In genomic region chr18:35624140-35624539, GRCh38 we compare ENCODE assay signal across 12 cellular contexts. TPM values are rescaled to one million over a fixed set of nuclear protein-coding genes. Genes with fewer than 3 reads are reported as not detected.
DNase-seq lines count a peak whose midpoint lies in the region; ATAC-seq and TF ChIP-seq lines count a peak whose summit lies in the region.
"Had no signal": no experiment of that assay in that cellular context is flagged by ENCODE, and none has a peak within 500 bp of the region (broad histone marks: within the 10 kb centered on the region; RNA-seq: fewer than 3 reads in every experiment).

No MANE protein-coding gene starts in this region.

- no peak overlapping the region for H3K4me3 ChIP-seq in mammary epithelial cell (replicated peaks in 1 of 3; ENCODE audit: insufficient read depth in 1 of 3, low read depth in 2 of 3, low read length in 3 of 3)
- H3K4me3 ChIP-seq in OCI-LY7 (ENCODE audit: low read depth, low read length, poor library complexity, severe bottlenecking): no peak overlapping the region
- no peak overlapping the region for H3K4me3 ChIP-seq in stomach
- no peak overlapping the region for H3K4me3 ChIP-seq in mesendoderm (ENCODE audit: low read length)
- H3K4me3 ChIP-seq: esophagus squamous epithelium had no signal

- H3K27ac Mint-ChIP-seq in MCF 10A (ENCODE audit: low read depth, unreplicated experiment): peak overlapping the region; percentile 19
- H3K27ac Mint-ChIP-seq in stimulated activated naive CD8-positive, alpha-beta T cell treated with anti-CD3 and anti-CD28 coated beads, Interleukin-15, amount 100 ng/mL, for 72 hours: peak overlapping the region; percentile 72 to 77

- no peak overlapping the region for H4K8ac ChIP-seq in mesendoderm (ENCODE audit: low read depth, low read length)

- H2AFZ ChIP-seq in mammary epithelial cell (ENCODE audit: low read depth, low read length): no peak overlapping the region
- H2AFZ ChIP-seq in OCI-LY7 (ENCODE audit: low read length): no peak overlapping the region

- H3K79me1 ChIP-seq in mesendoderm (ENCODE audit: low read length): peaks cover 9% of the 10 kb centered on the region

- in situ Hi-C loops in mammary epithelial cell (cut with MboI; ENCODE audit: low sequenced_read_pairs in 2 of 2): no loop called here

- H3K9ac ChIP-seq in mammary epithelial cell (ENCODE audit: insufficient read depth, low read length): no peak overlapping the region
- no peak overlapping the region for H3K9ac ChIP-seq in mesendoderm (ENCODE audit: low read length)

- no peak for TF ChIP-seq EP300 in stomach (IDR thresholded peaks at IDR 0.05)

- no peak overlapping the region for H2BK5ac ChIP-seq in mesendoderm (ENCODE audit: low read length)

- TF ChIP-seq CTCF in MCF 10A (IDR thresholded peaks at IDR 0.05; ENCODE audit: unreplicated experiment) (no peak), mammary epithelial cell (conservative IDR thresholded peaks at IDR 0.05 in 1 of 2, IDR thresholded peaks at IDR 0.05 in 1 of 2; ENCODE audit: extremely low read depth in 1 of 2, insufficient read depth in 1 of 2, low read depth in 1 of 2, low read length in 2 of 2) (no peak), OCI-LY7 (conservative IDR thresholded peaks at IDR 0.05; ENCODE audit: low read length) (no peak), stomach (IDR thresholded peaks at IDR 0.05) (no peak)

- no peak overlapping the region for H2BK15ac ChIP-seq in mesendoderm (replicated peaks; ENCODE audit: low read depth)

- H3K9me3 Mint-ChIP-seq in MCF 10A (ENCODE audit: unreplicated experiment): peaks cover 29% of the 10 kb centered on the region
- peaks cover 7 to 34% of the 10 kb centered on the region in 2 donors for H3K9me3 Mint-ChIP-seq in stimulated activated naive CD8-positive, alpha-beta T cell treated with anti-CD3 and anti-CD28 coated beads, Interleukin-15, amount 100 ng/mL, for 72 hours

- no peak overlapping the region for H3K4me2 ChIP-seq in mammary epithelial cell (ENCODE audit: insufficient read depth, low read depth, low read length)
- H3K4me2 ChIP-seq in OCI-LY7 (ENCODE audit: low read length): peak overlapping the region; percentile 32; the same call in 1 of the 2 replicates
- no peak overlapping the region for H3K4me2 ChIP-seq in mesendoderm (ENCODE audit: low read length)

- peaks cover 21% of the 10 kb centered on the region for H3K36me3 Mint-ChIP-seq in MCF 10A (ENCODE audit: insufficient read depth, unreplicated experiment)

- TF ChIP-seq POLR2A in stomach (IDR thresholded peaks at IDR 0.05): no peak

- H3K23ac ChIP-seq in mesendoderm (ENCODE audit: low read length): no peak overlapping the region

- DNase-seq in MCF 10A (ENCODE audit: unreplicated experiment) (no peak), mammary epithelial cell (no peak), OCI-LY7 (ENCODE audit: low spot score) (peak; percentile 10), NCI-H1092 (lab: John Stamatoyannopoulos, UW) (no peak), stomach (no peak), mesendoderm (no peak)
- no peak for DNase-seq in stimulated activated naive CD8-positive, alpha-beta T cell treated with anti-CD3 and anti-CD28 coated beads, Interleukin-15, amount 100 ng/mL, for 72 hours
- DNase-seq: esophagus squamous epithelium; left cardiac atrium; NCI-H82; stimulated activated naive CD4-positive, alpha-beta T cell treated with Interleukin-2 at 50 U/mL for 16 hours had no signal

- no peak overlapping the region for H2BK120ac ChIP-seq in mesendoderm (ENCODE audit: low read depth, low read length)

- intact Hi-C loops in MCF 10A (cut with micrococcal nuclease) (no loop called here), mammary epithelial cell (cut with micrococcal nuclease) (no loop called here), OCI-LY7 (cut with micrococcal nuclease; ENCODE audit: unreplicated experiment) (no loop called here), stomach (cut with DNase I; ENCODE audit: low total_unique reads) (no loop called here)

- no TSS peak for BruUV-seq in MCF 10A (replicated peaks; lab: Mats Ljungman, UMichigan)
- BruUV-seq in mammary epithelial cell (replicated peaks; lab: Mats Ljungman, UMichigan): no TSS peak
- no TSS peak for BruUV-seq in OCI-LY7 (replicated peaks; lab: Mats Ljungman, UMichigan)

- WGBS in mammary epithelial cell (ENCODE audit: low coverage, missing lambda C conversion rate): 100% methylated on average over 1 of the region's 1 CpG
- 88 to 97% (median 90%) methylated on average over 1 of the region's 1 CpG for WGBS in stomach, 5 donors
- no CpG with 5 or more reads among the region's 1 CpG for WGBS in mesendoderm (ENCODE audit: extremely low coverage, insufficient coverage, low lambda C conversion rate)

- H4K20me1 ChIP-seq in mammary epithelial cell (ENCODE audit: insufficient read depth, low read length) (no peaks in the 10 kb centered on the region), OCI-LY7 (ENCODE audit: insufficient read depth, low read length) (no peaks in the 10 kb centered on the region)

- no peak overlapping the region for H3K18ac ChIP-seq in mesendoderm (ENCODE audit: low read length)

- no peak overlapping the region for H2AK5ac ChIP-seq in mesendoderm (ENCODE audit: low read length)

- dilution Hi-C loops in mammary epithelial cell (cut with HindIII; ENCODE audit: low sequenced_read_pairs): loop anchor here (25.0 kb wide), 1 partner anchor 387 kb away; the partner anchor contains the start of gene ZNF397

- H3K36me3 ChIP-seq in mammary epithelial cell (ENCODE audit: insufficient read depth, low read length): peaks cover 2% of the 10 kb centered on the region
- H3K36me3 ChIP-seq in OCI-LY7 (ENCODE audit: insufficient read depth, low read length): no peaks in the 10 kb centered on the region
- peaks cover 0 to 12% (median 5%) of the 10 kb centered on the region in 4 donors for H3K36me3 ChIP-seq in stomach
- no peaks in the 10 kb centered on the region for H3K36me3 ChIP-seq in mesendoderm (ENCODE audit: control insufficient read depth, insufficient read depth, low read length)

- ATAC-seq in HG02623 (IDR thresholded peaks at IDR 0.05; ENCODE audit: unreplicated experiment): peak; percentile 93
- peak; percentile 92 for ATAC-seq in stimulated activated naive CD8-positive, alpha-beta T cell treated with anti-CD3 and anti-CD28 coated beads, Interleukin-15, amount 100 ng/mL, for 72 hours
- ATAC-seq: left cardiac atrium had no signal

- H3K27me3 ChIP-seq in mammary epithelial cell (ENCODE audit: insufficient read depth, low read length) (no peaks in the 10 kb centered on the region), stomach (no peaks in the 10 kb centered on the region), mesendoderm (ENCODE audit: insufficient read depth, low read length, poor library complexity) (peaks cover 2% of the 10 kb centered on the region)
- H3K27me3 ChIP-seq: esophagus squamous epithelium had no signal

- H3K4ac ChIP-seq in mesendoderm (ENCODE audit: low read depth, low read length): no peak overlapping the region

- POLR2A ChIA-PET in MCF 10A (lab: Yijun Ruan, JAX): interaction anchor here (1.2 kb wide), 1 partner anchor 41 kb away, joined by 5 read pairs; no protein-coding TSS in a partner anchor
- POLR2A ChIA-PET in OCI-LY7 (lab: Charles Lee): interaction anchor here (0.9 kb wide), 1 partner anchor 16 kb away, joined by 3 read pairs; no protein-coding TSS in a partner anchor

- peaks cover 27% of the 10 kb centered on the region for H3K4me1 Mint-ChIP-seq in MCF 10A (ENCODE audit: insufficient read depth, unreplicated experiment)
- peaks cover 35% of the 10 kb centered on the region for H3K4me1 Mint-ChIP-seq in stimulated activated naive CD8-positive, alpha-beta T cell treated with anti-CD3 and anti-CD28 coated beads, Interleukin-15, amount 100 ng/mL, for 72 hours

- no peaks in the 10 kb centered on the region for H3K9me2 ChIP-seq in OCI-LY7 (ENCODE audit: insufficient read depth, low read length)

- H3K79me2 ChIP-seq in mammary epithelial cell (ENCODE audit: insufficient read depth, low read length) (peaks cover 68% of the 10 kb centered on the region), OCI-LY7 (ENCODE audit: insufficient read depth, low read depth, low read length) (peaks cover 7% of the 10 kb centered on the region; the same call in 1 of the 2 replicates), mesendoderm (ENCODE audit: control insufficient read depth, insufficient read depth, low read length) (peaks cover 5% of the 10 kb centered on the region)

- H3K4me1 ChIP-seq in mammary epithelial cell (ENCODE audit: insufficient read depth, low read length): no peaks in the 10 kb centered on the region
- H3K4me1 ChIP-seq in OCI-LY7 (ENCODE audit: insufficient read depth, low read length, poor library complexity, severe bottlenecking): peaks cover 19% of the 10 kb centered on the region
- peaks cover 0 to 12% (median 7%) of the 10 kb centered on the region in 4 donors for H3K4me1 ChIP-seq in stomach
- H3K4me1 ChIP-seq in mesendoderm (ENCODE audit: control insufficient read depth, low read depth, low read length): no peaks in the 10 kb centered on the region

- H3K27ac ChIP-seq in mammary epithelial cell (ENCODE audit: insufficient read depth, low read depth, low read length) (no peak overlapping the region), OCI-LY7 (ENCODE audit: low read depth, low read length, poor library complexity, severe bottlenecking) (no peak overlapping the region), stomach (no peak overlapping the region), mesendoderm (ENCODE audit: low read depth, low read length) (no peak overlapping the region)
- H3K27ac ChIP-seq: esophagus squamous epithelium had no signal

- no peak overlapping the region for H3K56ac ChIP-seq in mesendoderm (ENCODE audit: low read length)

- CTCF ChIA-PET in MCF 10A (lab: Yijun Ruan, JAX) (no interaction called here), mammary epithelial cell (lab: Charles Lee; ENCODE audit: low non-redundant PET) (no interaction called here), OCI-LY7 (lab: Charles Lee; ENCODE audit: unreplicated experiment) (no interaction called here)

- H4K5ac ChIP-seq in mesendoderm (ENCODE audit: low read length): no peak overlapping the region

- H3K9me3 ChIP-seq in mammary epithelial cell (replicated peaks; ENCODE audit: insufficient read depth, low read length): no peaks in the 10 kb centered on the region
- H3K9me3 ChIP-seq in OCI-LY7 (ENCODE audit: low read length): no peaks in the 10 kb centered on the region
- peaks cover 0 to 16% (median 9%) of the 10 kb centered on the region in 4 donors for H3K9me3 ChIP-seq in stomach

- H3K27me3 Mint-ChIP-seq in MCF 10A (ENCODE audit: insufficient read depth, unreplicated experiment): no peaks in the 10 kb centered on the region
- no peaks in the 10 kb centered on the region for H3K27me3 Mint-ChIP-seq in stimulated activated naive CD8-positive, alpha-beta T cell treated with anti-CD3 and anti-CD28 coated beads, Interleukin-15, amount 100 ng/mL, for 72 hours

- H3K4me3 Mint-ChIP-seq in MCF 10A (ENCODE audit: unreplicated experiment): no peak overlapping the region
- H3K4me3 Mint-ChIP-seq in stimulated activated naive CD8-positive, alpha-beta T cell treated with anti-CD3 and anti-CD28 coated beads, Interleukin-15, amount 100 ng/mL, for 72 hours: peak overlapping the region; percentile 47 to 81

RNA-seq across cellular contexts. Expression of gene GALNT1, which starts 42.6 kb away (rescaled TPM):
- 71.0 and 83.2 TPM in 2 replicates for total RNA-seq in MCF 10A (2022)
- total RNA-seq in mammary epithelial cell: 10 to 100 TPM; 51.5 to 61.2 TPM
- polyA plus RNA-seq in mammary epithelial cell: 52.5 TPM
- polyA minus RNA-seq in mammary epithelial cell: 77.7 TPM
- total RNA-seq in OCI-LY7 (2014; rRNA removed; shearing (Covaris generic)): 22.0 and 27.7 TPM in 2 replicates
- 32.8 and 37.2 TPM in 2 replicates for total RNA-seq in OCI-LY7 (2022)
- total RNA-seq in stomach: 10 to 100 TPM; 11.2 to 83.9 (median 30.7) TPM
- polyA plus RNA-seq in stomach: 10 to 100 TPM; 12.3 to 14.2 (median 13.4) TPM
- polyA plus RNA-seq in mesendoderm (2013, experiment 1 of 2): 75.1 TPM
- polyA plus RNA-seq in mesendoderm (2013, experiment 2 of 2): 76.3 TPM
